32 cellular contexts compared by ENCODE assay signal in genomic region chr17:75672011-75672410, GRCh38. TPM values are rescaled to one million over a fixed set of nuclear protein-coding genes. Genes with fewer than 3 reads are reported as not detected.
"Had no signal": no experiment of that assay in that cellular context is flagged by ENCODE, and none has a peak within 500 bp of the region (broad histone marks: within the 10 kb centered on the region; RNA-seq: fewer than 3 reads in every experiment).

No MANE protein-coding gene starts in this region.

- ATAC-seq: activated CD8-positive, alpha-beta T cell treated with anti-CD3 and anti-CD28 coated beads for 36 hours; activated naive CD4-positive, alpha-beta T cell treated with anti-CD3 and anti-CD28 coated beads, Interleukin-2, amount 50 U/mL, for 72 hours; activated T-cell treated with anti-CD3 and anti-CD28 coated beads, Interleukin-2, amount 50 U/mL, for 4 hours; activated T-cell treated with anti-CD3 and anti-CD28 coated beads, Interleukin-2, amount 50 U/mL, for 72 hours; activated T-helper 17 cell treated with anti-CD3 and anti-CD28 coated beads, Interleukin-2, amount 50 U/mL, for 72 hours; body of pancreas had no signal

- H3K4me3 Mint-ChIP-seq: activated B cell treated with CpG ODN at 0.5 μM for 24 hours; activated CD4-positive, alpha-beta memory T cell treated with anti-CD3 and anti-CD28 coated beads for 36 hours; activated CD4-positive, alpha-beta T cell treated with anti-CD3 and anti-CD28 coated beads, Interleukin-2, amount 10 ng/mL, durations not matched to agents 24 days and 14 days; activated CD8-positive, alpha-beta T cell treated with anti-CD3 and anti-CD28 coated beads for 36 hours; activated naive CD4-positive, alpha-beta T cell treated with anti-CD3 and anti-CD28 coated beads for 36 hours; activated naive CD8-positive, alpha-beta T cell treated with anti-CD3 and anti-CD28 coated beads for 36 hours; activated T-cell treated with anti-CD3 and anti-CD28 coated beads, Interleukin-2, amount 50 U/mL, for 4 hours; activated T-cell treated with anti-CD3 and anti-CD28 coated beads, Interleukin-2, amount 50 U/mL, for 72 hours; activated T-helper 1 cell treated with anti-CD3 and anti-CD28 coated beads, Interleukin-12 subunit alpha, Interleukin-12 subunit beta, Interleukin-2, Interleukin-4 antibody, amounts not matched to agents 30 ng/mL and 10 ng/mL and 1 ng/mL, durations not matched to agents 14 hours and 24 hours and 36 hours; activated T-helper 17 cell treated with anti-CD3 and anti-CD28 coated beads, Interleukin-2, amount 50 U/mL, for 72 hours; T-helper 1 cell treated with Interleukin-12 subunit alpha and Interleukin-12 subunit beta and Interleukin-4 antibody, amounts not matched to agents 30 μg/mL and 1 μg/mL, for 36 hours; T-helper 2 cell treated with Interferon-gamma antibody and Interleukin-4, amounts not matched to agents 5 μg/mL and 100 μg/mL, for 36 hours had no signal

- H3K27ac ChIP-seq: adrenal gland, body of pancreas, brain microvascular endothelial cell, breast epithelium, VCaP had no signal

- DNase-seq: activated B cell treated with CpG ODN at 0.5 μM for 24 hours; activated CD4-positive, alpha-beta memory T cell treated with anti-CD3 and anti-CD28 coated beads for 36 hours; activated CD4-positive, alpha-beta T cell treated with anti-CD3 and anti-CD28 coated beads for 4 hours; activated CD4-positive, alpha-beta T cell treated with anti-CD3 and anti-CD28 coated beads, Interleukin-2, amount 10 ng/mL, durations not matched to agents 24 days and 14 days; activated CD4-positive, alpha-beta T cell treated with anti-CD3 and anti-CD28 coated beads, Interleukin-2, amount 50 U/mL, for 1 hour; activated CD4-positive, alpha-beta T cell treated with anti-CD3 and anti-CD28 coated beads, Interleukin-2, amount 50 U/mL, for 4 hours; activated CD4-positive, CD25-positive, alpha-beta regulatory T cell treated with anti-CD3 and anti-CD28 coated beads, Interleukin-2, amount 50 U/mL, for 72 hours; activated CD8-positive, alpha-beta memory T cell treated with anti-CD3 and anti-CD28 coated beads, Interleukin-2, amount 50 U/mL, for 4 hours; activated CD8-positive, alpha-beta T cell treated with anti-CD3 and anti-CD28 coated beads for 36 hours; activated effector memory CD4-positive, alpha-beta T cell treated with anti-CD3 and anti-CD28 coated beads, Interleukin-2, amount 50 U/mL, for 16 hours; activated gamma-delta T cell treated with Interleukin-2 at 50 U/mL for 16 hours; activated naive CD4-positive, alpha-beta T cell; activated naive CD4-positive, alpha-beta T cell treated with anti-CD3 and anti-CD28 coated beads for 36 hours; activated naive CD4-positive, alpha-beta T cell treated with anti-CD3 and anti-CD28 coated beads, Interleukin-2, amount 50 U/mL, for 16 hours; activated naive CD8-positive, alpha-beta T cell treated with anti-CD3 and anti-CD28 coated beads for 36 hours; activated T-cell treated with anti-CD3 and anti-CD28 coated beads, Interleukin-2, amount 50 U/mL, for 4 hours; activated T-cell treated with anti-CD3 and anti-CD28 coated beads, Interleukin-2, amount 50 U/mL, for 72 hours; adrenal gland; amniotic stem cell; body of pancreas; brain microvascular endothelial cell; central memory CD4-positive, alpha-beta T cell; T-helper 1 cell; T-helper 2 cell; T-helper 9 cell had no signal

- H3K4me3 ChIP-seq: adrenal gland, body of pancreas, breast epithelium had no signal

- H3K27me3 ChIP-seq: adrenal gland, body of pancreas, brain microvascular endothelial cell, breast epithelium had no signal

- H3K4me1 ChIP-seq: breast epithelium had no signal

- H3K27me3 Mint-ChIP-seq: activated B cell treated with CpG ODN at 0.5 μM for 24 hours; activated CD4-positive, alpha-beta memory T cell treated with anti-CD3 and anti-CD28 coated beads for 36 hours; activated CD4-positive, alpha-beta T cell treated with anti-CD3 and anti-CD28 coated beads, Interleukin-2, amount 10 ng/mL, durations not matched to agents 24 days and 14 days; activated CD8-positive, alpha-beta T cell treated with anti-CD3 and anti-CD28 coated beads for 36 hours; activated naive CD8-positive, alpha-beta T cell treated with anti-CD3 and anti-CD28 coated beads for 36 hours; activated T-helper 17 cell treated with anti-CD3 and anti-CD28 coated beads, Interleukin-2, amount 50 U/mL, for 72 hours had no signal

- H3K9me3 Mint-ChIP-seq: activated B cell treated with CpG ODN at 0.5 μM for 24 hours; activated CD4-positive, alpha-beta memory T cell treated with anti-CD3 and anti-CD28 coated beads for 36 hours; activated CD4-positive, alpha-beta T cell treated with anti-CD3 and anti-CD28 coated beads, Interleukin-2, amount 10 ng/mL, durations not matched to agents 24 days and 14 days; activated CD8-positive, alpha-beta T cell treated with anti-CD3 and anti-CD28 coated beads for 36 hours; activated naive CD4-positive, alpha-beta T cell treated with anti-CD3 and anti-CD28 coated beads for 36 hours; activated naive CD4-positive, alpha-beta T cell treated with anti-CD3 and anti-CD28 coated beads, Interleukin-2, amount 50 U/mL, for 72 hours; activated naive CD8-positive, alpha-beta T cell treated with anti-CD3 and anti-CD28 coated beads for 36 hours; activated T-cell treated with anti-CD3 and anti-CD28 coated beads, Interleukin-2, amount 50 U/mL, for 4 hours; activated T-cell treated with anti-CD3 and anti-CD28 coated beads, Interleukin-2, amount 50 U/mL, for 72 hours; activated T-helper 1 cell treated with anti-CD3 and anti-CD28 coated beads, Interleukin-12 subunit alpha, Interleukin-12 subunit beta, Interleukin-2, Interleukin-4 antibody, amounts not matched to agents 30 ng/mL and 10 ng/mL and 1 ng/mL, durations not matched to agents 14 hours and 24 hours and 36 hours; activated T-helper 17 cell treated with anti-CD3 and anti-CD28 coated beads, Interleukin-2, amount 50 U/mL, for 72 hours; T-helper 1 cell treated with Interleukin-12 subunit alpha and Interleukin-12 subunit beta and Interleukin-4 antibody, amounts not matched to agents 30 μg/mL and 1 μg/mL, for 36 hours; T-helper 2 cell treated with Interferon-gamma antibody and Interleukin-4, amounts not matched to agents 5 μg/mL and 100 μg/mL, for 36 hours had no signal

- H3K27ac Mint-ChIP-seq: activated B cell treated with CpG ODN at 0.5 μM for 24 hours; activated CD4-positive, alpha-beta memory T cell treated with anti-CD3 and anti-CD28 coated beads for 36 hours; activated CD4-positive, alpha-beta T cell treated with anti-CD3 and anti-CD28 coated beads, Interleukin-2, amount 10 ng/mL, durations not matched to agents 24 days and 14 days; activated CD8-positive, alpha-beta T cell treated with anti-CD3 and anti-CD28 coated beads for 36 hours; activated naive CD4-positive, alpha-beta T cell treated with anti-CD3 and anti-CD28 coated beads for 36 hours; activated naive CD8-positive, alpha-beta T cell treated with anti-CD3 and anti-CD28 coated beads for 36 hours; activated T-helper 1 cell treated with anti-CD3 and anti-CD28 coated beads, Interleukin-12 subunit alpha, Interleukin-12 subunit beta, Interleukin-2, Interleukin-4 antibody, amounts not matched to agents 30 ng/mL and 10 ng/mL and 1 ng/mL, durations not matched to agents 14 hours and 24 hours and 36 hours; activated T-helper 17 cell treated with anti-CD3 and anti-CD28 coated beads, Interleukin-2, amount 50 U/mL, for 72 hours; T-helper 1 cell treated with Interleukin-12 subunit alpha and Interleukin-12 subunit beta and Interleukin-4 antibody, amounts not matched to agents 30 μg/mL and 1 μg/mL, for 36 hours; T-helper 2 cell treated with Interferon-gamma antibody and Interleukin-4, amounts not matched to agents 5 μg/mL and 100 μg/mL, for 36 hours had no signal

- H3K9me3 ChIP-seq: adrenal gland, body of pancreas, breast epithelium had no signal

RNA-seq across cellular contexts. Expression of gene SMIM5, which starts 38.8 kb away (rescaled TPM):
- total RNA-seq: activated CD4-positive, alpha-beta memory T cell treated with anti-CD3 and anti-CD28 coated beads for 36 hours; activated naive CD4-positive, alpha-beta T cell treated with anti-CD3 and anti-CD28 coated beads for 36 hours; activated T-helper 1 cell treated with anti-CD3 and anti-CD28 coated beads, Interleukin-12 subunit alpha, Interleukin-12 subunit beta, Interleukin-2, Interleukin-4 antibody, amounts not matched to agents 30 ng/mL and 10 ng/mL and 1 ng/mL, durations not matched to agents 14 hours and 24 hours and 36 hours had no signal
